In the genomic region with DNA sequence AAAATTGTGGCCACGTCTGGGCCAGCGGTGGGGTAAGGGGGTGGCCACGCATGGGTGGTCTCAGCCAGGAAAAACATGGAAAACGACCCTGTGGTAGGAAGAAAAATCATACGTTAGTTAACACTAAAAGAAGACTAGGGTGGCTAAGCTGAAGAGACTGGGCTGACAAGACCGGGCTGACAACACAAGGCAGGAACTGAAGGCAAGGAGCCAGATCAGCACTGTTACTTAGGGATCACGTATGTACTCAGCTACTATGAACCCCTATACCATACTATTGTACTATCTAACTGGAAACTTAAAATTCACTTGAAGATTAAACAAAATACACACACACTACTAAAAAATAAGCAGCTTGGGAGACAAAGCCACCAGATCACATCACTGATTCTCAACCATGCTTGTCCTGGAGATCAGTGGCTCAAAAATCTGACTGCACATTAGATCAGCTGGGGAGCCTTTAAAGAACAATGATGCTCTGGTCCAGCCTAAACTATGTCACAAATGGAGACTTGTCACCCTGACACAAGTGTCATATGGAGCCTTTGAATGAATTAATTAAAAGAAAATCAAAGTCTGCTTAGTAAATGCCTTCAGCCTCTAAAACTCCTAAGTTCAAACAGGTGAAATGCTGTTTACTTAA, we compare ENCODE assay signal across 22 cellular contexts. TPM values are rescaled to one million over a fixed set of nuclear protein-coding genes. Genes with fewer than 3 reads are reported as not detected.
DNase-seq lines count a peak whose midpoint lies in the region; ATAC-seq, FAIRE-seq and TF ChIP-seq lines count a peak whose summit lies in the region.
"Had no signal": no experiment of that assay in that cellular context is flagged by ENCODE, and none has a peak within 500 bp of the region (broad histone marks: within the 10 kb centered on the region; RNA-seq: fewer than 3 reads in every experiment).

No MANE protein-coding gene starts in this region.

- H3K4me1 Mint-ChIP-seq in stimulated activated memory B cell treated with anti-CD40 and anti-IgM and Interleukin-4, amounts not matched to agents 10 μg/mL and 1 μg/mL and 100 μg/mL, for 72 hours, result peaks cover 66% of the 10 kb centered on the region
- H3K4me1 Mint-ChIP-seq in CD14-positive monocyte (peaks cover 50% of the 10 kb centered on the region), Calu3 (ENCODE audit: low read depth, unreplicated experiment) (peaks cover 22% of the 10 kb centered on the region)

- no peak for TF ChIP-seq EP300 in K562 (IDR thresholded peaks at IDR 0.05; ENCODE audit: low read length)

- TF ChIP-seq CTCF in K562 (IDR thresholded peaks at IDR 0.05 in 2 of 3, conservative IDR thresholded peaks at IDR 0.05 in 1 of 3; ENCODE audit: insufficient read depth in 2 of 3, low read depth in 1 of 3, low read length in 3 of 3), result no peak
- no peak for TF ChIP-seq CTCF in keratinocyte (optimal IDR thresholded peaks at IDR 0.05 in 1 of 3, IDR thresholded peaks at IDR 0.05 in 1 of 3, conservative IDR thresholded peaks at IDR 0.05 in 1 of 3; ENCODE audit: extremely low read depth in 1 of 3, insufficient read depth in 2 of 3, low read length in 3 of 3)
- no peak for TF ChIP-seq CTCF in CD14-positive monocyte (IDR thresholded peaks at IDR 0.05)
- no peak for TF ChIP-seq CTCF in Calu3 (IDR thresholded peaks at IDR 0.05; ENCODE audit: unreplicated experiment)

- H3K4me1 ChIP-seq in K562 (replicated peaks in 1 of 2; ENCODE audit: control insufficient read depth in 2 of 2, insufficient read depth in 2 of 2, low read length in 2 of 2), result peaks cover 4 to 25% of the 10 kb centered on the region in 2 experiments; a peak in 4 of 5 replicates
- H3K4me1 ChIP-seq in keratinocyte (ENCODE audit: control insufficient read depth, extremely low read depth, insufficient read depth, low read length), result peaks cover 8% of the 10 kb centered on the region

- H3K9me1 ChIP-seq in K562 (ENCODE audit: control insufficient read depth, insufficient read depth, low read length), result peaks cover 5% of the 10 kb centered on the region
- H3K9me1 ChIP-seq in keratinocyte (ENCODE audit: control insufficient read depth, extremely low read depth, insufficient read depth, low read length), result peaks cover 5% of the 10 kb centered on the region

- H3K27ac Mint-ChIP-seq in stimulated activated memory B cell treated with anti-CD40 and anti-IgM and Interleukin-4, amounts not matched to agents 10 μg/mL and 1 μg/mL and 100 μg/mL, for 72 hours, result peak overlapping the region; percentile 15
- H3K27ac Mint-ChIP-seq in CD14-positive monocyte, result no peak overlapping the region
- no peak overlapping the region for H3K27ac Mint-ChIP-seq in Calu3 (ENCODE audit: unreplicated experiment)
- H3K27ac Mint-ChIP-seq: activated CD4-positive, alpha-beta T cell treated with anti-CD3 and anti-CD28 coated beads, Interleukin-2, amount 10 ng/mL, durations not matched to agents 7 days and 5 days had no signal

- in situ Hi-C loops in K562 (cut with MboI), result no loop called here

- POLR2A ChIA-PET in K562 (lab: Yijun Ruan, JAX), result no interaction called here

- TF ChIP-seq POLR2A in K562 (conservative IDR thresholded peaks at IDR 0.05) (no peak), GM12891 (IDR thresholded peaks at IDR 0.05; ENCODE audit: low read depth, low read length) (no peak)

- FAIRE-seq in K562 (lab: Jason Lieb, UNC), result peak; percentile 37
- FAIRE-seq in keratinocyte (lab: Jason Lieb, UNC), result peak; percentile 89
- FAIRE-seq in GM12891 (lab: Jason Lieb, UNC), result no peak

- H3K36me3 Mint-ChIP-seq in stimulated activated memory B cell treated with anti-CD40 and anti-IgM and Interleukin-4, amounts not matched to agents 10 μg/mL and 1 μg/mL and 100 μg/mL, for 72 hours, result no peaks in the 10 kb centered on the region
- peaks cover 0 to 4% of the 10 kb centered on the region in 2 donors for H3K36me3 Mint-ChIP-seq in CD14-positive monocyte
- H3K36me3 Mint-ChIP-seq in Calu3 (ENCODE audit: insufficient read depth, unreplicated experiment), result no peaks in the 10 kb centered on the region

- no peak overlapping the region for H3K27ac ChIP-seq in K562 (ENCODE audit: extremely low read depth, low read depth, low read length)
- no peak overlapping the region for H3K27ac ChIP-seq in keratinocyte (ENCODE audit: control insufficient read depth, insufficient read depth, low read length)
- H3K27ac ChIP-seq: 22Rv1, BLaER1, Peyer's patch had no signal

- no peaks in the 10 kb centered on the region for H3K9me3 Mint-ChIP-seq in stimulated activated memory B cell treated with anti-CD40 and anti-IgM and Interleukin-4, amounts not matched to agents 10 μg/mL and 1 μg/mL and 100 μg/mL, for 72 hours
- H3K9me3 Mint-ChIP-seq in CD14-positive monocyte, result no peaks in the 10 kb centered on the region
- no peaks in the 10 kb centered on the region for H3K9me3 Mint-ChIP-seq in Calu3 (ENCODE audit: low read depth, unreplicated experiment)
- H3K9me3 Mint-ChIP-seq: activated CD4-positive, alpha-beta T cell treated with anti-CD3 and anti-CD28 coated beads, Interleukin-2, amount 10 ng/mL, durations not matched to agents 7 days and 5 days had no signal

- BruUV-seq in K562 (replicated peaks; lab: Mats Ljungman, UMichigan), result TSS peak; percentile 22
- BruUV-seq in Calu3 (replicated peaks; lab: Mats Ljungman, UMichigan), result no TSS peak

- H3K9ac ChIP-seq in K562 (ENCODE audit: insufficient read depth in 1 of 2, low read depth in 2 of 2, low read length in 2 of 2) (no peak overlapping the region), keratinocyte (ENCODE audit: control insufficient read depth, extremely low read depth, insufficient read depth, low read length) (no peak overlapping the region)
- H3K9ac ChIP-seq: BLaER1 had no signal

- DNase-seq in NCI-H82 (lab: John Stamatoyannopoulos, UW) (peak; percentile 38), NCI-H82 treated with DMSO at 0.1 percent for 48 hours (lab: John Stamatoyannopoulos, UW; ENCODE audit: unreplicated experiment) (no peak), K562 (ENCODE audit: extremely low read depth in 1 of 4, low spot score in 3 of 4) (no peak), keratinocyte (ENCODE audit: low read depth, low spot score) (no peak), CD14-positive monocyte (ENCODE audit: low spot score) (no peak), Calu3 (no peak), GM12891 (ENCODE audit: insufficient read length, low spot score) (no peak)
- DNase-seq: activated CD4-positive, alpha-beta T cell treated with anti-CD3 and anti-CD28 coated beads, Interleukin-2, amount 10 ng/mL, durations not matched to agents 7 days and 5 days; activated CD8-positive, alpha-beta memory T cell treated with anti-CD3 and anti-CD28 coated beads, Interleukin-2, amount 50 U/mL, for 48 hours; activated gamma-delta T cell; amniotic stem cell; foreskin melanocyte; GDM1; left colon; NCI-H1436 treated with DMSO at 0.1 percent for 48 hours; NCI-H2171 treated with DMSO at 0.1 percent for 48 hours; NCI-H748 treated with DMSO at 0.1 percent for 48 hours; Peyer's patch; stimulated activated CD4-positive, alpha-beta T cell treated with anti-CD3 and anti-CD28 coated beads, Interleukin-2, amount 100 ng/mL, for 48 hours had no signal

- H3K4me3 ChIP-seq in K562 (no peak overlapping the region), keratinocyte (ENCODE audit: control insufficient read depth in 2 of 3, extremely low read depth in 1 of 3, insufficient read depth in 2 of 3, low read depth in 1 of 3, low read length in 3 of 3) (no peak overlapping the region)
- H3K4me3 ChIP-seq: BLaER1, Peyer's patch had no signal

- H2AFZ ChIP-seq in K562 (ENCODE audit: low read depth, low read length) (no peak overlapping the region), keratinocyte (ENCODE audit: control insufficient read depth, low read length) (no peak overlapping the region)

- no peaks in the 10 kb centered on the region for H3K27me3 Mint-ChIP-seq in stimulated activated memory B cell treated with anti-CD40 and anti-IgM and Interleukin-4, amounts not matched to agents 10 μg/mL and 1 μg/mL and 100 μg/mL, for 72 hours
- H3K27me3 Mint-ChIP-seq in CD14-positive monocyte (ENCODE audit: low read depth in 3 of 3) (no peaks in the 10 kb centered on the region), Calu3 (ENCODE audit: unreplicated experiment) (no peaks in the 10 kb centered on the region)
- H3K27me3 Mint-ChIP-seq: activated CD4-positive, alpha-beta T cell treated with anti-CD3 and anti-CD28 coated beads, Interleukin-2, amount 10 ng/mL, durations not matched to agents 7 days and 5 days had no signal

- H3K27me3 ChIP-seq in K562 (ENCODE audit: control insufficient read depth in 2 of 2, insufficient read depth in 2 of 2, low read length in 2 of 2) (no peaks in the 10 kb centered on the region), keratinocyte (ENCODE audit: control insufficient read depth, extremely low read depth, insufficient read depth, low read length) (no peaks in the 10 kb centered on the region)
- H3K27me3 ChIP-seq: BLaER1, Peyer's patch had no signal

- intact Hi-C loops in K562 (cut with micrococcal nuclease) (no loop called here), CD14-positive monocyte (cut with micrococcal nuclease) (no loop called here), Calu3 (cut with micrococcal nuclease; ENCODE audit: unreplicated experiment) (no loop called here)

- H3K9me3 ChIP-seq in K562 (replicated peaks; ENCODE audit: control insufficient read depth, insufficient read depth, low read depth, low read length) (no peaks in the 10 kb centered on the region), keratinocyte (ENCODE audit: control insufficient read depth, low read depth, low read length) (no peaks in the 10 kb centered on the region)
- H3K9me3 ChIP-seq: BLaER1, Peyer's patch had no signal

- H3K36me3 ChIP-seq in K562 (ENCODE audit: control insufficient read depth, insufficient read depth, low read length) (peaks cover 5% of the 10 kb centered on the region; the same call in 2 of the 3 replicates), keratinocyte (ENCODE audit: control insufficient read depth in 2 of 2, extremely low read depth in 1 of 2, insufficient read depth in 2 of 2, low read length in 2 of 2) (no peaks in the 10 kb centered on the region)
- H3K36me3 ChIP-seq: Peyer's patch had no signal

- CTCF ChIA-PET in K562 (lab: Yijun Ruan, JAX; ENCODE audit: low intra/inter-chr PET ratio), result no interaction called here
- CTCF ChIA-PET in Calu3 (lab: Charles Lee), result no interaction called here

- H3K79me2 ChIP-seq in K562 (ENCODE audit: control insufficient read depth, insufficient read depth, low read length) (peaks cover 100% of the 10 kb centered on the region), keratinocyte (ENCODE audit: control insufficient read depth, insufficient read depth, low read length) (peaks cover 83% of the 10 kb centered on the region)

- H4K20me1 ChIP-seq in K562 (replicated peaks; ENCODE audit: control insufficient read depth, insufficient read depth, low read length) (peaks cover 79% of the 10 kb centered on the region), keratinocyte (ENCODE audit: control insufficient read depth, extremely low read depth, insufficient read depth, low read length) (peaks cover 11% of the 10 kb centered on the region)

- no peak overlapping the region for H3K4me3 Mint-ChIP-seq in stimulated activated memory B cell treated with anti-CD40 and anti-IgM and Interleukin-4, amounts not matched to agents 10 μg/mL and 1 μg/mL and 100 μg/mL, for 72 hours
- H3K4me3 Mint-ChIP-seq in CD14-positive monocyte, result no peak overlapping the region
- H3K4me3 Mint-ChIP-seq in Calu3 (ENCODE audit: low read depth, unreplicated experiment), result no peak overlapping the region
- H3K4me3 Mint-ChIP-seq: activated CD4-positive, alpha-beta T cell treated with anti-CD3 and anti-CD28 coated beads, Interleukin-2, amount 10 ng/mL, durations not matched to agents 7 days and 5 days had no signal

- 42% methylated on average over 7 of the region's 7 CpGs for WGBS in K562 (ENCODE audit: insufficient coverage, low coverage, missing lambda C conversion rate)

- no peak for TF ChIP-seq RAD21 in K562 (CRISPR knock-in tag; conservative IDR thresholded peaks at IDR 0.05 in 1 of 2, IDR thresholded peaks at IDR 0.05 in 1 of 2)

- ATAC-seq in K562, result peak; percentile 64
- no peak for ATAC-seq in stimulated activated memory B cell treated with anti-CD40 and anti-IgM and Interleukin-4, amounts not matched to agents 10 μg/mL and 1 μg/mL and 100 μg/mL, for 72 hours
- ATAC-seq: left colon had no signal

- H3K4me2 ChIP-seq in K562 (ENCODE audit: insufficient read depth, low read length) (no peak overlapping the region), keratinocyte (ENCODE audit: control insufficient read depth, extremely low read depth, insufficient read depth, low read depth, low read length) (no peak overlapping the region)
- H3K4me2 ChIP-seq: BLaER1 had no signal

- dilution Hi-C loops in keratinocyte (cut with MboI; ENCODE audit: extremely low pct_ligation_motif_present, low sequenced_read_pairs), result no loop called here

RNA-seq across cellular contexts. Expression of a gene that starts 40.4 kb away (rescaled TPM):
- total RNA-seq in K562 (2011; cell fraction: chromatin; rRNA removed; ENCODE audit: low replicate concordance), result 4.0 and 11.2 TPM in 2 replicates
- 2.7 and 3.4 TPM in 2 replicates for total RNA-seq in K562 (2011; cell fraction: nucleolus; rRNA removed)
- total RNA-seq in K562 (2011; cell fraction: nucleoplasm; rRNA removed), result 7.3 and 13.5 TPM in 2 replicates
- total RNA-seq in K562 (2014; rRNA removed) (4.9 and 6.6 TPM in 2 replicates), K562 (2014; rRNA removed; fragmentation: Illumina TruSeq; extraction: Trizol) (13.4 and 13.8 TPM in 2 replicates), K562 (2015; rRNA removed; fragmentation: Illumina TruSeq; extraction: Trizol) (13.2 and 14.8 TPM in 2 replicates), K562 (2021) (12.6 and 13.5 TPM in 2 replicates), Calu3 (2022) (15.4 and 16.0 TPM in 2 replicates)
- polyA plus RNA-seq in K562 (2011; rRNA removed) (6.0 and 9.6 TPM in 2 replicates), K562 (2014; fragmentation: Illumina TruSeq; extraction: Trizol) (14.7 and 16.6 TPM in 2 replicates), K562 (2014; fragmentation: Nextera tagmentation; extraction: Ambion mirVana) (1 to 10 TPM; 4.8 to 4.9 TPM), K562 (2014; rRNA removed) (9.0 and 9.1 TPM in 2 replicates), keratinocyte (5.3 to 8.8 TPM (median 5.7 TPM) in 3 replicates), CD14-positive monocyte (1 to 10 TPM; 1.2 to 2.2 TPM)
- 1.9 and 3.6 TPM in 2 replicates for polyA plus RNA-seq in K562 (2011; cell fraction: cytosol; rRNA removed)
- 4.8 and 5.3 TPM in 2 replicates for polyA plus RNA-seq in K562 (2011; cell fraction: nucleus; rRNA removed)
- 11.9 and 12.6 TPM in 2 replicates for polyA plus RNA-seq in K562 (2012)
- polyA minus RNA-seq in K562 (2011; rRNA and poly(A)+ RNA removed), result 9.1 and 10.5 TPM in 2 replicates
- 3.8 and 5.9 TPM in 2 replicates for polyA minus RNA-seq in K562 (2011; cell fraction: cytosol; rRNA and poly(A)+ RNA removed)
- 4.4 and 7.7 TPM in 2 replicates for polyA minus RNA-seq in K562 (2011; cell fraction: nucleus; rRNA and poly(A)+ RNA removed)
- polyA plus RNA-seq in keratinocyte (2011; ENCODE audit: low read depth), result 5.0 TPM
- polyA plus RNA-seq in keratinocyte (2011; cell fraction: cytosol; rRNA removed), result 5.3 and 9.5 TPM in 2 replicates
- polyA plus RNA-seq in keratinocyte (2011; cell fraction: nucleus; rRNA removed), result 6.6 and 8.5 TPM in 2 replicates
- polyA plus RNA-seq in keratinocyte (2012; ENCODE audit: low replicate concordance), result 6.1 and 9.1 TPM in 2 replicates
- 1.1 to 6.6 TPM (median 4.3 TPM) in 3 replicates for polyA minus RNA-seq in keratinocyte
- polyA minus RNA-seq in keratinocyte (2011; cell fraction: cytosol; rRNA and poly(A)+ RNA removed), result 5.9 TPM
- polyA minus RNA-seq in keratinocyte (2011; cell fraction: nucleus; rRNA and poly(A)+ RNA removed), result 3.8 and 7.0 TPM in 2 replicates
- 7.5 TPM for polyA plus RNA-seq in GM12891 (2012; ENCODE audit: low read depth, missing spikeins)
